7 cellular contexts compared by ENCODE assay signal in genomic region chr21:5022254-5022653, GRCh38.
DNase-seq lines count a peak whose midpoint lies in the region; ATAC-seq and TF ChIP-seq lines count a peak whose summit lies in the region.
"Not testable (repeated sequence)": the region's sequence is repeated elsewhere in the genome, so short reads cannot be mapped to it uniquely, and the experiment has no call there.

No MANE protein-coding gene starts in this region.

- H3K9me3 ChIP-seq in naive thymus-derived CD4-positive, alpha-beta T cell (ENCODE audit: control insufficient read depth in 2 of 3, low read length in 3 of 3): not testable (repeated sequence)

- intact Hi-C loops in activated CD8-positive, alpha-beta T cell treated with anti-CD3 and anti-CD28 coated beads for 36 hours (cut with micrococcal nuclease); Right ventricle myocardium inferior (cut with DNase I); naive thymus-derived CD4-positive, alpha-beta T cell (cut with micrococcal nuclease): not testable (repeated sequence)

- not testable (repeated sequence) for H3K4me3 Mint-ChIP-seq in activated CD8-positive, alpha-beta T cell treated with anti-CD3 and anti-CD28 coated beads for 36 hours; naive thymus-derived CD4-positive, alpha-beta T cell

- H3K4me1 Mint-ChIP-seq in activated CD8-positive, alpha-beta T cell treated with anti-CD3 and anti-CD28 coated beads for 36 hours (ENCODE audit: low read depth); naive thymus-derived CD4-positive, alpha-beta T cell: not testable (repeated sequence)

- H3K36me3 ChIP-seq in naive thymus-derived CD4-positive, alpha-beta T cell (ENCODE audit: control insufficient read depth in 2 of 3, insufficient read depth in 3 of 3, low read length in 3 of 3): not testable (repeated sequence)

- not testable (repeated sequence) for H3K27ac ChIP-seq in naive thymus-derived CD4-positive, alpha-beta T cell (ENCODE audit: low read depth, low read length)

- H3K27ac Mint-ChIP-seq in activated CD8-positive, alpha-beta T cell treated with anti-CD3 and anti-CD28 coated beads for 36 hours; naive thymus-derived CD4-positive, alpha-beta T cell: not testable (repeated sequence)

- DNase-seq in activated CD8-positive, alpha-beta T cell treated with anti-CD3 and anti-CD28 coated beads for 36 hours; Right ventricle myocardium inferior (ENCODE audit: missing footprints); naive thymus-derived CD4-positive, alpha-beta T cell: not testable (repeated sequence)

- not testable (repeated sequence) for H3K27me3 Mint-ChIP-seq in activated CD8-positive, alpha-beta T cell treated with anti-CD3 and anti-CD28 coated beads for 36 hours; naive thymus-derived CD4-positive, alpha-beta T cell

- CTCF ChIA-PET in activated CD8-positive, alpha-beta T cell treated with anti-CD3 and anti-CD28 coated beads for 36 hours (lab: Charles Lee); naive thymus-derived CD4-positive, alpha-beta T cell (lab: Charles Lee): not testable (repeated sequence)

- TF ChIP-seq CTCF in activated CD8-positive, alpha-beta T cell treated with anti-CD3 and anti-CD28 coated beads for 36 hours (IDR thresholded peaks at IDR 0.05): not testable (repeated sequence)

- H3K4me1 ChIP-seq in naive thymus-derived CD4-positive, alpha-beta T cell (ENCODE audit: control insufficient read depth in 2 of 2, insufficient read depth in 2 of 2, low read length in 2 of 2): not testable (repeated sequence)

- not testable (repeated sequence) for H3K9me3 Mint-ChIP-seq in activated CD8-positive, alpha-beta T cell treated with anti-CD3 and anti-CD28 coated beads for 36 hours; naive thymus-derived CD4-positive, alpha-beta T cell

- not testable (repeated sequence) for H3K4me3 ChIP-seq in naive thymus-derived CD4-positive, alpha-beta T cell (ENCODE audit: low read length)

- H3K27me3 ChIP-seq in naive thymus-derived CD4-positive, alpha-beta T cell (ENCODE audit: control insufficient read depth in 2 of 2, insufficient read depth in 2 of 2, low read length in 2 of 2): not testable (repeated sequence)

- not testable (repeated sequence) for H3K36me3 Mint-ChIP-seq in activated CD8-positive, alpha-beta T cell treated with anti-CD3 and anti-CD28 coated beads for 36 hours (ENCODE audit: low read depth); naive thymus-derived CD4-positive, alpha-beta T cell

- POLR2A ChIA-PET in activated CD8-positive, alpha-beta T cell treated with anti-CD3 and anti-CD28 coated beads for 36 hours (lab: Charles Lee); naive thymus-derived CD4-positive, alpha-beta T cell (lab: Charles Lee): not testable (repeated sequence)

- ATAC-seq in GM18907 (IDR thresholded peaks at IDR 0.05; ENCODE audit: unreplicated experiment): peak; percentile 52
- ATAC-seq in GM21526 (IDR thresholded peaks at IDR 0.05; ENCODE audit: low FRiP score, unreplicated experiment): peak; percentile 37
- peak; percentile 45 for ATAC-seq in HG02798 (IDR thresholded peaks at IDR 0.05; ENCODE audit: poor library complexity, unreplicated experiment)
- peak; percentile 48 for ATAC-seq in HG03439 (IDR thresholded peaks at IDR 0.05; ENCODE audit: unreplicated experiment)
- peak; percentile 52 for ATAC-seq in activated CD8-positive, alpha-beta T cell treated with anti-CD3 and anti-CD28 coated beads for 36 hours
- ATAC-seq in Right ventricle myocardium inferior: peak; percentile 89
- ATAC-seq in naive thymus-derived CD4-positive, alpha-beta T cell: peak; percentile 72

Comparison
In these comparisons a context has a peak if more than half of its experiments do, and no peak if none do; other contexts are left out.
1. ATAC-seq: peak in every context shown above with its lines; median percentile 89 in Right ventricle myocardium inferior; 72 in naive thymus-derived CD4-positive, alpha-beta T cell; 52 in GM18907; 52 in activated CD8-positive, alpha-beta T cell treated with anti-CD3 and anti-CD28 coated beads for 36 hours; 48 in HG03439; 45 in HG02798; 37 in GM21526.